ENCODE assay signal across 17 cellular contexts in genomic region chr10:76115471-76116155, GRCh38.
A peak's percentile ranks its signal among the peaks of the same experiment; 100 is the strongest.
DNase-seq lines count a peak whose midpoint lies in the region; ATAC-seq, FAIRE-seq and TF ChIP-seq lines count a peak whose summit lies in the region.
"Had no signal": no experiment of that assay in that cellular context is flagged by ENCODE, and none has a peak within 500 bp of the region (broad histone marks: within the 10 kb centered on the region; RNA-seq: fewer than 3 reads in every experiment).

No MANE protein-coding gene starts in this region.

- H3K4me2 ChIP-seq in astrocyte (ENCODE audit: low read length) = no peak overlapping the region

- H3K27ac ChIP-seq in astrocyte (ENCODE audit: low read depth, low read length) (no peak overlapping the region), right lobe of liver (no peak overlapping the region)
- H3K27ac ChIP-seq: C4-2B had no signal

- H3K9me3 ChIP-seq in astrocyte (ENCODE audit: insufficient read depth, low read depth, low read length) (no peaks in the 10 kb centered on the region), right lobe of liver (no peaks in the 10 kb centered on the region)
- H3K9me3 ChIP-seq: MG63 had no signal

- no peak for TF ChIP-seq CTCF in astrocyte (IDR thresholded peaks at IDR 0.05; ENCODE audit: insufficient read depth, low read depth, low read length)
- TF ChIP-seq CTCF in osteocyte (IDR thresholded peaks at IDR 0.05) = no peak
- TF ChIP-seq CTCF in right lobe of liver (IDR thresholded peaks at IDR 0.05) = no peak

- H2AFZ ChIP-seq in astrocyte (ENCODE audit: low read depth, low read length) = no peak overlapping the region

- H3K4me3 Mint-ChIP-seq in astrocyte (ENCODE audit: unreplicated experiment) (no peak overlapping the region), osteocyte (ENCODE audit: unreplicated experiment) (no peak overlapping the region)
- H3K4me3 Mint-ChIP-seq: activated T-helper 17 cell treated with anti-CD3 and anti-CD28 coated beads, Interleukin-2, amount 50 U/mL, for 72 hours; immature natural killer cell; stimulated activated memory B cell treated with anti-CD40 and anti-IgM and Interleukin-4, amounts not matched to agents 10 μg/mL and 1 μg/mL and 100 μg/mL, for 72 hours; T-helper 1 cell treated with Interleukin-12 subunit alpha and Interleukin-12 subunit beta and Interleukin-4 antibody, amounts not matched to agents 30 μg/mL and 1 μg/mL, for 36 hours had no signal

- H3K9ac ChIP-seq in astrocyte (ENCODE audit: low read length) = no peak overlapping the region

- no peak for FAIRE-seq in astrocyte (lab: Jason Lieb, UNC)

- H3K27me3 Mint-ChIP-seq in astrocyte (ENCODE audit: low read depth, unreplicated experiment) = no peaks in the 10 kb centered on the region
- H3K27me3 Mint-ChIP-seq in osteocyte (ENCODE audit: unreplicated experiment) = no peaks in the 10 kb centered on the region

- intact Hi-C loops in right lobe of liver (cut with DNase I) = no loop called here

- H3K36me3 ChIP-seq in astrocyte (ENCODE audit: insufficient read depth, low read length) (no peaks in the 10 kb centered on the region), right lobe of liver (no peaks in the 10 kb centered on the region)
- H3K36me3 ChIP-seq: MG63 had no signal

- no peaks in the 10 kb centered on the region for H3K79me2 ChIP-seq in astrocyte (ENCODE audit: insufficient read depth, low read length)

- H3K27ac Mint-ChIP-seq in astrocyte (ENCODE audit: unreplicated experiment) = peak overlapping the region; percentile 47
- H3K27ac Mint-ChIP-seq in osteocyte (ENCODE audit: unreplicated experiment) = peak overlapping the region; percentile 84
- H3K27ac Mint-ChIP-seq: activated T-helper 17 cell treated with anti-CD3 and anti-CD28 coated beads, Interleukin-2, amount 50 U/mL, for 72 hours; immature natural killer cell; stimulated activated memory B cell treated with anti-CD40 and anti-IgM and Interleukin-4, amounts not matched to agents 10 μg/mL and 1 μg/mL and 100 μg/mL, for 72 hours; T-helper 1 cell treated with Interleukin-12 subunit alpha and Interleukin-12 subunit beta and Interleukin-4 antibody, amounts not matched to agents 30 μg/mL and 1 μg/mL, for 36 hours had no signal

- H3K27me3 ChIP-seq in astrocyte (ENCODE audit: insufficient read depth, low read length) = no peaks in the 10 kb centered on the region
- no peaks in the 10 kb centered on the region for H3K27me3 ChIP-seq in right lobe of liver
- H3K27me3 ChIP-seq: MG63 had no signal

- H4K20me1 ChIP-seq in astrocyte (ENCODE audit: insufficient read depth, low read length) = no peaks in the 10 kb centered on the region

- no peaks in the 10 kb centered on the region for H3K36me3 Mint-ChIP-seq in astrocyte (ENCODE audit: low read depth, unreplicated experiment)
- H3K36me3 Mint-ChIP-seq in osteocyte (ENCODE audit: unreplicated experiment) = no peaks in the 10 kb centered on the region
- H3K36me3 Mint-ChIP-seq: immature natural killer cell; stimulated activated memory B cell treated with anti-CD40 and anti-IgM and Interleukin-4, amounts not matched to agents 10 μg/mL and 1 μg/mL and 100 μg/mL, for 72 hours had no signal

- ATAC-seq in HG03432 (IDR thresholded peaks at IDR 0.05; ENCODE audit: unreplicated experiment) (no peak), right lobe of liver (no peak), GM18502 (IDR thresholded peaks at IDR 0.05; ENCODE audit: poor library complexity, unreplicated experiment) (no peak)
- ATAC-seq: activated T-helper 17 cell treated with anti-CD3 and anti-CD28 coated beads, Interleukin-2, amount 50 U/mL, for 72 hours; stimulated activated memory B cell treated with anti-CD40 and anti-IgM and Interleukin-4, amounts not matched to agents 10 μg/mL and 1 μg/mL and 100 μg/mL, for 72 hours had no signal

- 81% methylated on average over 9 of the region's 11 CpGs for WGBS in right lobe of liver (ENCODE audit: insufficient coverage, low coverage, low lambda C conversion rate, missing lambda C conversion rate)

- DNase-seq in Daoy (ENCODE audit: low read depth) = peak; percentile 11
- DNase-seq in M059J (ENCODE audit: low read depth) = peak; percentile 70
- DNase-seq in astrocyte (ENCODE audit: low read depth) = peak; percentile 32
- no peak for DNase-seq in osteocyte (ENCODE audit: extremely low spot score, unreplicated experiment)
- no peak for DNase-seq in right lobe of liver
- DNase-seq: activated CD4-positive, alpha-beta T cell treated with anti-CD3 and anti-CD28 coated beads, Interleukin-2, amount 50 U/mL, for 4 hours; anterior cingulate cortex; immature natural killer cell; MG63; NCI-H446; stimulated activated CD4-positive, alpha-beta T cell treated with anti-CD3 and anti-CD28 coated beads, Interleukin-4, amount 100 ng/mL, for 24 hours had no signal

- peaks cover 39% of the 10 kb centered on the region for H3K4me1 Mint-ChIP-seq in astrocyte (ENCODE audit: low read depth, unreplicated experiment)
- H3K4me1 Mint-ChIP-seq in osteocyte (ENCODE audit: unreplicated experiment) = peaks cover 54% of the 10 kb centered on the region
- H3K4me1 Mint-ChIP-seq: activated T-helper 17 cell treated with anti-CD3 and anti-CD28 coated beads, Interleukin-2, amount 50 U/mL, for 72 hours; immature natural killer cell; stimulated activated memory B cell treated with anti-CD40 and anti-IgM and Interleukin-4, amounts not matched to agents 10 μg/mL and 1 μg/mL and 100 μg/mL, for 72 hours had no signal

- H3K4me3 ChIP-seq in astrocyte (ENCODE audit: insufficient read depth, low read depth, low read length) = no peak overlapping the region
- H3K4me3 ChIP-seq in right lobe of liver = no peak overlapping the region
- H3K4me3 ChIP-seq: MG63 had no signal

- H3K4me1 ChIP-seq in astrocyte (ENCODE audit: insufficient read depth, low read length) (peaks cover 29% of the 10 kb centered on the region), right lobe of liver (no peaks in the 10 kb centered on the region)

- TF ChIP-seq POLR2A in right lobe of liver (IDR thresholded peaks at IDR 0.05) = no peak

- H3K9me3 Mint-ChIP-seq in astrocyte (ENCODE audit: unreplicated experiment) (no peaks in the 10 kb centered on the region), osteocyte (ENCODE audit: unreplicated experiment) (no peaks in the 10 kb centered on the region)
- H3K9me3 Mint-ChIP-seq: T-helper 1 cell treated with Interleukin-12 subunit alpha and Interleukin-12 subunit beta and Interleukin-4 antibody, amounts not matched to agents 30 μg/mL and 1 μg/mL, for 36 hours had no signal

Comparison
In these comparisons a context has a peak if more than half of its experiments do, and no peak if none do; other contexts are left out.
1. DNase-seq: peak in Daoy (single experiment), M059J (single experiment) and astrocyte (single experiment); none in osteocyte (single experiment) and right lobe of liver (0 of 3).